8 cellular contexts compared by ENCODE assay signal in the genomic region with DNA sequence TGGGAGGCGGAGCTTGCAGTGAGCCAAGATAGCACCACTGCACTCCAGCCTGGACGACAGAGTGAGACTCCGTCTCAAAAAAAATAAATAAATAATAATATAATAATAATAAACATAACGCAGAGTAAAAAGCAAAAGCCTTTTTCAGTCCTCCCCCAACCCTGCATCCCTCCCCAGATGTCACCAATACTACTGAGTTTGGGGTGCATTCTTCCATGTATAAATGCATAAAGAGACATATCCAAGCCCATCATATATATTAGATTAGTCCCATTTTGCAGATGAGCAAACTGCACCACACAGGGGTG. TPM values are rescaled to one million over a fixed set of nuclear protein-coding genes. Genes with fewer than 3 reads are reported as not detected.
DNase-seq lines count a peak whose midpoint lies in the region; ATAC-seq and TF ChIP-seq lines count a peak whose summit lies in the region.

No MANE protein-coding gene starts in this region.

- no peak for ATAC-seq in T-cell (replicated peaks in 1 of 4)
- no peak for ATAC-seq in psoas muscle
- ATAC-seq in omental fat pad (ENCODE audit: low FRiP score) = no peak

- POLR2A ChIA-PET in T-cell (lab: Charles Lee) = interaction anchor here (0.6 to 1.1 kb wide), 5 partner anchors 63 to 459 kb away, joined by 3 to 5 read pairs (median 3); no protein-coding TSS in a partner anchor

- no peaks in the 10 kb centered on the region for H3K36me3 ChIP-seq in fibroblast of lung (ENCODE audit: control insufficient read depth, insufficient read depth, low read length)
- no peaks in the 10 kb centered on the region for H3K36me3 ChIP-seq in psoas muscle (ENCODE audit: insufficient read depth in 1 of 2, low read depth in 1 of 2)

- H4K20me1 ChIP-seq in fibroblast of lung (ENCODE audit: control insufficient read depth, extremely low read depth, insufficient read depth, low read length) = no peaks in the 10 kb centered on the region

- H3K4me1 Mint-ChIP-seq in T-cell = peaks cover 19 to 29% (median 26%) of the 10 kb centered on the region in 3 donors

- peak overlapping the region; percentile 86 for H3K4me2 ChIP-seq in fibroblast of lung (ENCODE audit: extremely low read depth, insufficient read depth, low read length)

- H3K27me3 ChIP-seq in fibroblast of lung (ENCODE audit: control insufficient read depth, insufficient read depth, low read length) = no peaks in the 10 kb centered on the region
- H3K27me3 ChIP-seq in psoas muscle (ENCODE audit: insufficient read depth in 3 of 3, low read length in 2 of 3) = no peaks in the 10 kb centered on the region

- CTCF ChIA-PET in T-cell (lab: Charles Lee) = interaction anchor here (0.6 to 1.1 kb wide), 3 partner anchors 9 to 145 kb away, joined by 3 to 4 read pairs (median 3); no protein-coding TSS in a partner anchor

- H3K27ac ChIP-seq in fibroblast of lung (ENCODE audit: insufficient read depth, low read length) = peak overlapping the region; percentile 74
- H3K27ac ChIP-seq in psoas muscle = peak overlapping the region; percentile 78

- intact Hi-C loops in psoas muscle (cut with DNase I) = no loop called here

- no peak overlapping the region for H2AFZ ChIP-seq in fibroblast of lung (ENCODE audit: low read length)

- DNase-seq in GM12865 (ENCODE audit: low read depth) = no peak
- no peak for DNase-seq in T-cell
- DNase-seq in fibroblast of lung (ENCODE audit: low read depth in 2 of 2) = no peak
- no peak for DNase-seq in psoas muscle
- no peak for DNase-seq in omental fat pad (ENCODE audit: low spot score)
- no peak for DNase-seq in G401 (ENCODE audit: low spot score)
- DNase-seq in activated CD4-positive, alpha-beta T cell treated with anti-CD3 and anti-CD28 coated beads for 48 hours = no peak
- no peak for DNase-seq in kidney tubule cell (ENCODE audit: low spot score)

- H3K27ac Mint-ChIP-seq in T-cell = no peak overlapping the region

- H3K9me3 ChIP-seq in fibroblast of lung (ENCODE audit: control insufficient read depth, insufficient read depth, low read depth, low read length) (no peaks in the 10 kb centered on the region), psoas muscle (no peaks in the 10 kb centered on the region)

- 48 to 54% (median 48%) methylated on average over 4 of the region's 4 CpGs for WGBS in psoas muscle, 3 donors

- H3K4me3 ChIP-seq in GM12865 (ENCODE audit: low read depth, low read length) (peak overlapping the region; percentile 52), fibroblast of lung (replicated peaks in 1 of 4; ENCODE audit: control extremely low read depth in 1 of 4, insufficient read depth in 1 of 4, low read depth in 3 of 4, low read length in 4 of 4) (peak overlapping the region; percentile 49 to 70 (median 56)), psoas muscle (peak overlapping the region; percentile 66)

- no peaks in the 10 kb centered on the region for H3K79me2 ChIP-seq in fibroblast of lung (ENCODE audit: control insufficient read depth, insufficient read depth, low read length)

- in situ Hi-C loops in G401 (cut with HindIII; ENCODE audit: low sequenced_read_pairs) = no loop called here

- H3K27me3 Mint-ChIP-seq in T-cell = peaks cover 11 to 30% of the 10 kb centered on the region in 2 donors

- H3K4me3 Mint-ChIP-seq in T-cell = peak overlapping the region; percentile 72 to 80 (median 73)

- H3K36me3 Mint-ChIP-seq in T-cell = no peaks in the 10 kb centered on the region

- H3K9ac ChIP-seq in fibroblast of lung (ENCODE audit: insufficient read depth, low read length) = no peak overlapping the region

- TF ChIP-seq CTCF in GM12865 (IDR thresholded peaks at IDR 0.05; ENCODE audit: insufficient read depth, low read depth, low read length, missing control alignments) = no peak
- TF ChIP-seq CTCF in fibroblast of lung (conservative IDR thresholded peaks at IDR 0.05 in 1 of 2, IDR thresholded peaks at IDR 0.05 in 1 of 2; ENCODE audit: low read depth in 1 of 2, low read length in 2 of 2) = no peak
- no peak for TF ChIP-seq CTCF in psoas muscle (IDR thresholded peaks at IDR 0.05)
- no peak for TF ChIP-seq CTCF in omental fat pad (IDR thresholded peaks at IDR 0.05)

- H3K4me1 ChIP-seq in fibroblast of lung (ENCODE audit: control insufficient read depth, extremely low read depth, insufficient read depth, low read length) (peaks cover 14% of the 10 kb centered on the region), psoas muscle (peaks cover 10% of the 10 kb centered on the region)

- no peaks in the 10 kb centered on the region for H3K9me3 Mint-ChIP-seq in T-cell

RNA-seq across cellular contexts. Expression of a gene that starts 0.9 kb away (rescaled TPM):
- under 1 TPM; 0.26 to 0.66 (median 0.49) TPM for total RNA-seq in T-cell
- 6.4 and 13.0 TPM in 2 replicates for total RNA-seq in fibroblast of lung
- polyA plus RNA-seq in fibroblast of lung = 7.3 and 19.8 TPM in 2 replicates
- 12.6 and 25.9 TPM in 2 replicates for polyA plus RNA-seq in fibroblast of lung (2012)
- polyA minus RNA-seq in fibroblast of lung (ENCODE audit: low replicate concordance) = 16.6 and 30.2 TPM in 2 replicates
- total RNA-seq in psoas muscle = 100 to 1,000 TPM in 1 of 4 donors, 10 to 100 TPM in 3; 17.1 to 109 (median 31.6) TPM
- polyA plus RNA-seq in psoas muscle = 10 to 100 TPM in 2 of 3 donors, 1 to 10 TPM in 1; 7.4 to 32.6 (median 20.4) TPM
- total RNA-seq in omental fat pad = 10 to 100 TPM; 33.7 to 46.6 (median 39.9) TPM
- 20.0 and 22.9 TPM in 2 replicates for total RNA-seq in G401 (2014; rRNA removed; shearing (Covaris generic))

RNA-seq across cellular contexts. Expression of a gene that starts 31.1 kb away (rescaled TPM):
- total RNA-seq in T-cell = 100 to 1,000 TPM; 478 to 731 (median 517) TPM
- total RNA-seq in fibroblast of lung = 232 and 233 TPM in 2 replicates
- polyA plus RNA-seq in fibroblast of lung = 108 and 136 TPM in 2 replicates
- 105 and 138 TPM in 2 replicates for polyA plus RNA-seq in fibroblast of lung (2012)
- polyA minus RNA-seq in fibroblast of lung (ENCODE audit: low replicate concordance) = 24.4 and 91.5 TPM in 2 replicates
- 100 to 1,000 TPM; 101 to 192 (median 129) TPM for total RNA-seq in psoas muscle
- polyA plus RNA-seq in psoas muscle = 100 to 1,000 TPM in 2 of 3 donors, 10 to 100 TPM in 1; 97.2 to 179 (median 108) TPM
- total RNA-seq in omental fat pad = 100 to 1,000 TPM; 505 to 845 (median 657) TPM
- total RNA-seq in G401 (2014; rRNA removed; shearing (Covaris generic)) = 112 and 129 TPM in 2 replicates

RNA-seq across cellular contexts. Expression of a gene that starts 32.7 kb away (rescaled TPM):
- under 1 TPM in 3 of 5 donors, not detected in 2; 0.49 to 0.85 (median 0.73) TPM for total RNA-seq in T-cell
- total RNA-seq in fibroblast of lung = 0.83 and 1.0 TPM in 2 replicates
- 0.15 TPM in 1 of 2 replicates, not detected in the other for polyA plus RNA-seq in fibroblast of lung
- polyA plus RNA-seq in fibroblast of lung (2012) = not detected in 2 replicates
- not detected in 2 replicates for polyA minus RNA-seq in fibroblast of lung (ENCODE audit: low replicate concordance)
- not detected for total RNA-seq in psoas muscle
- 1 to 10 TPM in 1 of 3 donors, under 1 TPM in 2; 0.38 to 1.2 (median 0.39) TPM for polyA plus RNA-seq in psoas muscle
- not detected for total RNA-seq in omental fat pad
- total RNA-seq in G401 (2014; rRNA removed; shearing (Covaris generic)) = 2.2 TPM in 1 of 2 replicates, not detected in the other

RNA-seq across cellular contexts. Expression of a gene that starts 40.4 kb away (rescaled TPM):
- total RNA-seq in T-cell = 1 to 10 TPM in 3 of 5 donors, under 1 TPM in 2; 0.25 to 2.9 (median 1.2) TPM
- 7.7 and 25.1 TPM in 2 replicates for total RNA-seq in fibroblast of lung
- 108 and 137 TPM in 2 replicates for polyA plus RNA-seq in fibroblast of lung
- polyA plus RNA-seq in fibroblast of lung (2012) = 171 and 192 TPM in 2 replicates
- polyA minus RNA-seq in fibroblast of lung (ENCODE audit: low replicate concordance) = 162 and 245 TPM in 2 replicates
- 1 to 10 TPM; 2.9 to 4.6 (median 4.1) TPM for total RNA-seq in psoas muscle
- 1 to 10 TPM; 1.8 to 8.5 (median 2.7) TPM for polyA plus RNA-seq in psoas muscle
- total RNA-seq in omental fat pad = 10 to 100 TPM; 10.8 to 24.8 (median 18.5) TPM
- 44.5 and 60.0 TPM in 2 replicates for total RNA-seq in G401 (2014; rRNA removed; shearing (Covaris generic))
